Comparison of ENCODE assay signal across 1 cellular context in genomic region chr9:133122167-133122550, GRCh38.
TF ChIP-seq lines count a peak whose summit lies in the region.

No MANE protein-coding gene starts in this region.

TF ChIP-seq in K562, 482 proteins besides CTCF, POLR2A, EP300 and RAD21 (continued from another document):
- 0 out of 2 replicates have a peak, but pooled peaks have one; percentile 10 for TF ChIP-seq ZNF592 (IDR thresholded peaks at IDR 0.05)
